ENCODE assay signal across 8 cellular contexts in the genomic region with DNA sequence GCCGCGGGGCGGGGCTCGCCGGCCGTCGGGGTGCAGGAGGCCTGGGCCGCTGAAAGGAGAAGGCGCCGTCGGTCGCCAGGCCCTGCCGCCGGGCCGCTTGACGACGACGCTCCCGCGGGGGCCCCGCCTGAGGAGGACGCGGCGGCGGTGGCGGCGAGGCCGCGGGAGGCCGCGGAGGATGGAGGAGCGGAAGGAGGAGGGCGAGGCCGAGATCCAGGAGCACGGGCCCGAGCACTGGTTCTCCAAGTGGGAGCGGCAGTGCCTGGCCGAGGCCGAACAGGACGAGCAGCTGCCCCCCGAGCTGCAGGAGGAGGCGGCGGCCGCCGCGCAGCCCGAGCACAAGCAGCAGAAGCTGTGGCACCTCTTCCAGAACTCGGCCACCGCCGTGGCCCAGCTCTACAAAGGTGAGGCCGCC. TPM values are rescaled to one million over a fixed set of nuclear protein-coding genes. Genes with fewer than 3 reads are reported as not detected.
DNase-seq lines count a peak whose midpoint lies in the region; ATAC-seq and TF ChIP-seq lines count a peak whose summit lies in the region.

No MANE protein-coding gene starts in this region.

- TF ChIP-seq CTCF in fibroblast of villous mesenchyme (IDR thresholded peaks at IDR 0.05; ENCODE audit: insufficient read depth, low read depth, low read length) (no peak), osteocyte (IDR thresholded peaks at IDR 0.05) (no peak)

- peak; percentile 69 for DNase-seq in Karpas-422
- peak; percentile 39 for DNase-seq in activated T-helper 1 cell treated with anti-CD3 and anti-CD28 coated beads, Interleukin-12 subunit alpha, Interleukin-12 subunit beta, Interleukin-2, Interleukin-4 antibody, amounts not matched to agents 30 ng/mL and 10 ng/mL and 1 ng/mL, durations not matched to agents 14 hours and 24 hours and 36 hours (ENCODE audit: low spot score)
- DNase-seq in fibroblast of villous mesenchyme (ENCODE audit: low read depth), result peak; percentile 15
- DNase-seq in osteocyte (ENCODE audit: extremely low spot score, unreplicated experiment), result peak; percentile 86
- DNase-seq in putamen (ENCODE audit: low spot score), result no peak
- DNase-seq in medulla oblongata (ENCODE audit: extremely low spot score), result no peak

- H3K27me3 Mint-ChIP-seq in activated T-helper 1 cell treated with anti-CD3 and anti-CD28 coated beads, Interleukin-12 subunit alpha, Interleukin-12 subunit beta, Interleukin-2, Interleukin-4 antibody, amounts not matched to agents 30 ng/mL and 10 ng/mL and 1 ng/mL, durations not matched to agents 14 hours and 24 hours and 36 hours (ENCODE audit: insufficient read depth), result peaks cover 1% of the 10 kb centered on the region
- H3K27me3 Mint-ChIP-seq in osteocyte (ENCODE audit: unreplicated experiment), result no peaks in the 10 kb centered on the region

- ATAC-seq in GM21717 (IDR thresholded peaks at IDR 0.05; ENCODE audit: unreplicated experiment), result peak; percentile 15

- H3K4me3 Mint-ChIP-seq in activated T-helper 1 cell treated with anti-CD3 and anti-CD28 coated beads, Interleukin-12 subunit alpha, Interleukin-12 subunit beta, Interleukin-2, Interleukin-4 antibody, amounts not matched to agents 30 ng/mL and 10 ng/mL and 1 ng/mL, durations not matched to agents 14 hours and 24 hours and 36 hours, result peak overlapping the region; percentile 57
- H3K4me3 Mint-ChIP-seq in osteocyte (ENCODE audit: unreplicated experiment), result peak overlapping the region; percentile 63

- peaks cover 33% of the 10 kb centered on the region for H3K36me3 Mint-ChIP-seq in activated T-helper 1 cell treated with anti-CD3 and anti-CD28 coated beads, Interleukin-12 subunit alpha, Interleukin-12 subunit beta, Interleukin-2, Interleukin-4 antibody, amounts not matched to agents 30 ng/mL and 10 ng/mL and 1 ng/mL, durations not matched to agents 14 hours and 24 hours and 36 hours (ENCODE audit: low read depth)
- H3K36me3 Mint-ChIP-seq in osteocyte (ENCODE audit: unreplicated experiment), result peaks cover 16% of the 10 kb centered on the region

- H3K9ac ChIP-seq in ES-I3 (ENCODE audit: low read depth, low read length) (peak overlapping the region; percentile 97), Karpas-422 (ENCODE audit: low read length) (peak overlapping the region; percentile 95)

- no peak overlapping the region for H3K27ac Mint-ChIP-seq in activated T-helper 1 cell treated with anti-CD3 and anti-CD28 coated beads, Interleukin-12 subunit alpha, Interleukin-12 subunit beta, Interleukin-2, Interleukin-4 antibody, amounts not matched to agents 30 ng/mL and 10 ng/mL and 1 ng/mL, durations not matched to agents 14 hours and 24 hours and 36 hours
- H3K27ac Mint-ChIP-seq in osteocyte (ENCODE audit: unreplicated experiment), result no peak overlapping the region

- H3K79me2 ChIP-seq in Karpas-422 (ENCODE audit: low read length), result peaks cover 52% of the 10 kb centered on the region

- H3K9me3 Mint-ChIP-seq in activated T-helper 1 cell treated with anti-CD3 and anti-CD28 coated beads, Interleukin-12 subunit alpha, Interleukin-12 subunit beta, Interleukin-2, Interleukin-4 antibody, amounts not matched to agents 30 ng/mL and 10 ng/mL and 1 ng/mL, durations not matched to agents 14 hours and 24 hours and 36 hours, result no peaks in the 10 kb centered on the region
- H3K9me3 Mint-ChIP-seq in osteocyte (ENCODE audit: unreplicated experiment), result no peaks in the 10 kb centered on the region

- peaks cover 42% of the 10 kb centered on the region for H3K4me1 Mint-ChIP-seq in activated T-helper 1 cell treated with anti-CD3 and anti-CD28 coated beads, Interleukin-12 subunit alpha, Interleukin-12 subunit beta, Interleukin-2, Interleukin-4 antibody, amounts not matched to agents 30 ng/mL and 10 ng/mL and 1 ng/mL, durations not matched to agents 14 hours and 24 hours and 36 hours (ENCODE audit: low read depth)
- H3K4me1 Mint-ChIP-seq in osteocyte (ENCODE audit: unreplicated experiment), result peaks cover 42% of the 10 kb centered on the region

- peak overlapping the region; percentile 87 for H3K4me3 ChIP-seq in Karpas-422 (ENCODE audit: low read length)
- H3K4me3 ChIP-seq in fibroblast of villous mesenchyme (ENCODE audit: low read depth, low read length), result peak overlapping the region; percentile 97

- peaks cover 34% of the 10 kb centered on the region for H4K20me1 ChIP-seq in Karpas-422 (ENCODE audit: insufficient read depth, low read depth, low read length)

- H3K4me2 ChIP-seq in Karpas-422 (ENCODE audit: low read depth, low read length, poor library complexity, severe bottlenecking), result peak overlapping the region; percentile 73

- H3K9me3 ChIP-seq in ES-I3 (ENCODE audit: control insufficient read depth, insufficient read depth, low read length) (no peaks in the 10 kb centered on the region), Karpas-422 (ENCODE audit: low read length) (no peaks in the 10 kb centered on the region)

- peak overlapping the region; percentile 72 for H3K27ac ChIP-seq in Karpas-422 (ENCODE audit: low read length)

- H3K36me3 ChIP-seq in ES-I3 (ENCODE audit: insufficient read depth, low read length) (peaks cover 21% of the 10 kb centered on the region; the same call in 1 of the 2 replicates), Karpas-422 (ENCODE audit: insufficient read depth, low read length) (peaks cover 34% of the 10 kb centered on the region; the same call in 1 of the 2 replicates)

- H3K9me2 ChIP-seq in Karpas-422 (replicated peaks; ENCODE audit: insufficient read depth, low read length), result no peaks in the 10 kb centered on the region

- no peak overlapping the region for H2AFZ ChIP-seq in Karpas-422 (ENCODE audit: low read length)

- no peaks in the 10 kb centered on the region for H3K27me3 ChIP-seq in Karpas-422 (ENCODE audit: low read length)

- intact Hi-C loops in activated T-helper 1 cell treated with anti-CD3 and anti-CD28 coated beads, Interleukin-12 subunit alpha, Interleukin-12 subunit beta, Interleukin-2, Interleukin-4 antibody, amounts not matched to agents 30 ng/mL and 10 ng/mL and 1 ng/mL, durations not matched to agents 14 hours and 24 hours and 36 hours (cut with micrococcal nuclease), result loop anchor here (1.0 to 5.0 kb wide), 14 partner anchors 13 to 1850 kb away; a partner anchor contains a TSS

- H3K4me1 ChIP-seq in ES-I3 (ENCODE audit: insufficient read depth, low read length) (peaks cover 22% of the 10 kb centered on the region), Karpas-422 (ENCODE audit: low read length) (peaks cover 40% of the 10 kb centered on the region)

RNA-seq across cellular contexts. Expression of a gene that starts 0.4 kb away (rescaled TPM):
- total RNA-seq in Karpas-422 (2014; rRNA removed; shearing (Covaris generic); ENCODE audit: low replicate concordance), result 45.1 and 51.2 TPM in 2 replicates
- total RNA-seq in activated T-helper 1 cell treated with anti-CD3 and anti-CD28 coated beads, Interleukin-12 subunit alpha, Interleukin-12 subunit beta, Interleukin-2, Interleukin-4 antibody, amounts not matched to agents 30 ng/mL and 10 ng/mL and 1 ng/mL, durations not matched to agents 14 hours and 24 hours and 36 hours, result 55.2 and 59.1 TPM in 2 replicates
- 86.8 and 87.0 TPM in 2 replicates for total RNA-seq in fibroblast of villous mesenchyme
- 73.4 and 80.2 TPM in 2 replicates for total RNA-seq in osteocyte

Comparison
In these comparisons a context has a peak if more than half of its experiments do, and no peak if none do; other contexts are left out.
1. DNase-seq: peak in Karpas-422 (single experiment), activated T-helper 1 cell treated with anti-CD3 and anti-CD28 coated beads, Interleukin-12 subunit alpha, Interleukin-12 subunit beta, Interleukin-2, Interleukin-4 antibody, amounts not matched to agents 30 ng/mL and 10 ng/mL and 1 ng/mL, durations not matched to agents 14 hours and 24 hours and 36 hours (single experiment), fibroblast of villous mesenchyme (single experiment) and osteocyte (single experiment); none in putamen (single experiment) and medulla oblongata (single experiment).